14 cellular contexts compared by ENCODE assay signal in genomic region chr4:22474636-22475310, GRCh38. TPM values are rescaled to one million over a fixed set of nuclear protein-coding genes. Genes with fewer than 3 reads are reported as not detected.
A peak's percentile ranks its signal among the peaks of the same experiment; 100 is the strongest.
DNase-seq lines count a peak whose midpoint lies in the region; ATAC-seq and TF ChIP-seq lines count a peak whose summit lies in the region.
"Had no signal": no experiment of that assay in that cellular context is flagged by ENCODE, and none has a peak within 500 bp of the region (broad histone marks: within the 10 kb centered on the region; RNA-seq: fewer than 3 reads in every experiment).

No MANE protein-coding gene starts in this region.

- intact Hi-C loops in transverse colon (cut with DNase I; ENCODE audit: low total_unique reads) = no loop called here

- 0 out of 2 replicates have a peak, but pooled peaks cover 4% of the 10 kb centered on the region for H4K20me1 ChIP-seq in GM23338 (replicated peaks; ENCODE audit: insufficient read depth)

- 57 to 65% methylated on average over 4 to 5 of the region's 5 CpGs for WGBS in transverse colon (ENCODE audit: low coverage in 1 of 2), 2 donors

- in situ Hi-C loops in transverse colon (cut with MboI; ENCODE audit: low pct_ligation_motif_present in 1 of 4, low pct_unique_long_range_greater_than_20kb in 1 of 4, low sequenced_read_pairs in 3 of 4) = no loop called here

- no peaks in the 10 kb centered on the region for H3K27me3 ChIP-seq in GM23338 (ENCODE audit: insufficient read depth)
- H3K27me3 ChIP-seq in transverse colon = no peaks in the 10 kb centered on the region
- H3K27me3 ChIP-seq: SJSA1 had no signal

- H3K4me3 ChIP-seq in GM23338 = no peak overlapping the region
- no peak overlapping the region for H3K4me3 ChIP-seq in transverse colon
- H3K4me3 ChIP-seq: coronary artery, SJSA1 had no signal

- TF ChIP-seq EP300 in transverse colon (IDR thresholded peaks at IDR 0.05; ENCODE audit: low read depth) = no peak

- no peaks in the 10 kb centered on the region; the same call in 1 of the 2 replicates for H3K9me2 ChIP-seq in GM23338 (ENCODE audit: insufficient read depth)

- no peak overlapping the region for H3K4me2 ChIP-seq in GM23338

- no peak for DNase-seq in GM23338 (ENCODE audit: low spot score)
- DNase-seq in RPMI7951 (ENCODE audit: low read depth) = peak; percentile 3
- peak; percentile 31 for DNase-seq in fibroblast of peridontal ligament (ENCODE audit: extremely low read depth)
- peak; percentile 62 for DNase-seq in renal cortical epithelial cell (ENCODE audit: low read depth)
- DNase-seq in NAMALWA (ENCODE audit: low spot score) = no peak
- no peak for DNase-seq in germinal center (ENCODE audit: low spot score)
- no peak for DNase-seq in transverse colon
- DNase-seq: activated B cell treated with CpG ODN at 0.5 μM for 24 hours; activated naive CD8-positive, alpha-beta T cell treated with anti-CD3 and anti-CD28 coated beads for 36 hours; CD4-positive, CD25-positive, alpha-beta regulatory T cell; kidney; NCI-H82 had no signal

- H3K9me3 Mint-ChIP-seq in GM23338 = peaks cover 2% of the 10 kb centered on the region; the same call in 1 of the 3 replicates
- H3K9me3 Mint-ChIP-seq: activated B cell treated with CpG ODN at 0.5 μM for 24 hours; activated naive CD8-positive, alpha-beta T cell treated with anti-CD3 and anti-CD28 coated beads for 36 hours had no signal

- TF ChIP-seq POLR2A in transverse colon (IDR thresholded peaks at IDR 0.05) = no peak

- H3K4me3 Mint-ChIP-seq in GM23338 = no peak overlapping the region
- H3K4me3 Mint-ChIP-seq: activated B cell treated with CpG ODN at 0.5 μM for 24 hours; activated naive CD8-positive, alpha-beta T cell treated with anti-CD3 and anti-CD28 coated beads for 36 hours; CD4-positive, CD25-positive, alpha-beta regulatory T cell had no signal

- H3K79me2 ChIP-seq in GM23338 (replicated peaks; ENCODE audit: insufficient read depth) = peaks cover 20% of the 10 kb centered on the region

- peak overlapping the region; percentile 68 for H3K27ac ChIP-seq in GM23338 (ENCODE audit: low read depth)
- H3K27ac ChIP-seq in transverse colon = no peak overlapping the region
- H3K27ac ChIP-seq: coronary artery, SJSA1 had no signal

- peak overlapping the region; percentile 87 for H3K27ac Mint-ChIP-seq in GM23338
- H3K27ac Mint-ChIP-seq: activated B cell treated with CpG ODN at 0.5 μM for 24 hours; activated naive CD8-positive, alpha-beta T cell treated with anti-CD3 and anti-CD28 coated beads for 36 hours; CD4-positive, CD25-positive, alpha-beta regulatory T cell had no signal

- no peaks in the 10 kb centered on the region for H3K27me3 Mint-ChIP-seq in GM23338 (ENCODE audit: insufficient read depth, low read depth, poor library complexity)
- H3K27me3 Mint-ChIP-seq: activated B cell treated with CpG ODN at 0.5 μM for 24 hours; activated naive CD8-positive, alpha-beta T cell treated with anti-CD3 and anti-CD28 coated beads for 36 hours had no signal

- peaks cover 4% of the 10 kb centered on the region; the same call in 1 of the 2 replicates for H3K36me3 ChIP-seq in GM23338 (ENCODE audit: insufficient read depth)
- H3K36me3 ChIP-seq in transverse colon = peaks cover 0 to 3% (median 0%) of the 10 kb centered on the region in 4 donors
- H3K36me3 ChIP-seq: SJSA1 had no signal

- no peak overlapping the region for H2AFZ ChIP-seq in GM23338

- H3K36me3 Mint-ChIP-seq in GM23338 (ENCODE audit: low read depth) = peaks cover 31% of the 10 kb centered on the region
- H3K36me3 Mint-ChIP-seq: CD4-positive, CD25-positive, alpha-beta regulatory T cell had no signal

- no peaks in the 10 kb centered on the region for H3F3A ChIP-seq in GM23338 (replicated peaks; ENCODE audit: low read depth)

- no peaks in the 10 kb centered on the region for H3K9me3 ChIP-seq in transverse colon
- H3K9me3 ChIP-seq: SJSA1 had no signal

- H3K4me1 Mint-ChIP-seq in GM23338 = peaks cover 26% of the 10 kb centered on the region
- H3K4me1 Mint-ChIP-seq: activated B cell treated with CpG ODN at 0.5 μM for 24 hours; CD4-positive, CD25-positive, alpha-beta regulatory T cell had no signal

- TF ChIP-seq CTCF in GM23338 (conservative IDR thresholded peaks at IDR 0.05; ENCODE audit: low read depth in 2 of 2) = no peak
- TF ChIP-seq CTCF in transverse colon (IDR thresholded peaks at IDR 0.05) = no peak

- H3K4me1 ChIP-seq in GM23338 (ENCODE audit: insufficient read depth) (peaks cover 16% of the 10 kb centered on the region), transverse colon (peaks cover 6 to 37% (median 17%) of the 10 kb centered on the region in 4 donors)
- H3K4me1 ChIP-seq: SJSA1 had no signal

- peak; percentile 73 for ATAC-seq in GM23338

TF ChIP-seq in GM23338, 12 proteins besides CTCF, POLR2A, EP300 and RAD21:
- no peak for TF ChIP-seq EZH2phosphoT487 (IDR thresholded peaks at IDR 0.05; ENCODE audit: unreplicated experiment)
- TF ChIP-seq ZNF114 (CRISPR knock-in tag; IDR thresholded peaks at IDR 0.05) = no peak
- TF ChIP-seq POLR2AphosphoS5 (IDR thresholded peaks at IDR 0.05; ENCODE audit: low read depth) = no peak
- TF ChIP-seq CREB1 (CRISPR knock-in tag; IDR thresholded peaks at IDR 0.05; ENCODE audit: low read depth) = no peak
- no peak for TF ChIP-seq STAT1 (IDR thresholded peaks at IDR 0.05; ENCODE audit: unreplicated experiment)
- TF ChIP-seq JUNB (IDR thresholded peaks at IDR 0.05; ENCODE audit: unreplicated experiment) = no peak
- no peak for TF ChIP-seq NANOG (IDR thresholded peaks at IDR 0.05; ENCODE audit: borderline replicate concordance)
- TF ChIP-seq, protein P1, sequence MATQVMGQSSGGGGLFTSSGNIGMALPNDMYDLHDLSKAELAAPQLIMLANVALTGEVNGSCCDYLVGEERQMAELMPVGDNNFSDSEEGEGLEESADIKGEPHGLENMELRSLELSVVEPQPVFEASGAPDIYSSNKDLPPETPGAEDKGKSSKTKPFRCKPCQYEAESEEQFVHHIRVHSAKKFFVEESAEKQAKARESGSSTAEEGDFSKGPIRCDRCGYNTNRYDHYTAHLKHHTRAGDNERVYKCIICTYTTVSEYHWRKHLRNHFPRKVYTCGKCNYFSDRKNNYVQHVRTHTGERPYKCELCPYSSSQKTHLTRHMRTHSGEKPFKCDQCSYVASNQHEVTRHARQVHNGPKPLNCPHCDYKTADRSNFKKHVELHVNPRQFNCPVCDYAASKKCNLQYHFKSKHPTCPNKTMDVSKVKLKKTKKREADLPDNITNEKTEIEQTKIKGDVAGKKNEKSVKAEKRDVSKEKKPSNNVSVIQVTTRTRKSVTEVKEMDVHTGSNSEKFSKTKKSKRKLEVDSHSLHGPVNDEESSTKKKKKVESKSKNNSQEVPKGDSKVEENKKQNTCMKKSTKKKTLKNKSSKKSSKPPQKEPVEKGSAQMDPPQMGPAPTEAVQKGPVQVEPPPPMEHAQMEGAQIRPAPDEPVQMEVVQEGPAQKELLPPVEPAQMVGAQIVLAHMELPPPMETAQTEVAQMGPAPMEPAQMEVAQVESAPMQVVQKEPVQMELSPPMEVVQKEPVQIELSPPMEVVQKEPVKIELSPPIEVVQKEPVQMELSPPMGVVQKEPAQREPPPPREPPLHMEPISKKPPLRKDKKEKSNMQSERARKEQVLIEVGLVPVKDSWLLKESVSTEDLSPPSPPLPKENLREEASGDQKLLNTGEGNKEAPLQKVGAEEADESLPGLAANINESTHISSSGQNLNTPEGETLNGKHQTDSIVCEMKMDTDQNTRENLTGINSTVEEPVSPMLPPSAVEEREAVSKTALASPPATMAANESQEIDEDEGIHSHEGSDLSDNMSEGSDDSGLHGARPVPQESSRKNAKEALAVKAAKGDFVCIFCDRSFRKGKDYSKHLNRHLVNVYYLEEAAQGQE (IDR thresholded peaks at IDR 0.05; ENCODE audit: unreplicated experiment) = no peak

RNA-seq across cellular contexts. Expression of gene ADGRA3, which starts 41.1 kb away (rescaled TPM):
- 73.9 and 75.3 TPM in 2 replicates for total RNA-seq in GM23338 (2014; rRNA removed; shearing (Covaris generic))
- polyA plus RNA-seq in GM23338 (2016; fragmentation: Nextera tagmentation; extraction: Ambion mirVana) = 14.1 and 16.2 TPM in 2 replicates
- 12.4 and 12.9 TPM in 2 replicates for total RNA-seq in RPMI7951 (2014; rRNA removed; shearing (Covaris generic))
- total RNA-seq in renal cortical epithelial cell (19.6 and 71.9 TPM in 2 replicates), transverse colon (100 to 1,000 TPM in 1 of 4 donors, 10 to 100 TPM in 3; 76.7 to 126 (median 91.1) TPM)
- total RNA-seq: activated B cell treated with CpG ODN at 0.5 μM for 24 hours had no signal

Comparison
In these comparisons a context has a peak if more than half of its experiments do, and no peak if none do; other contexts are left out.
1. DNase-seq: peak in RPMI7951 (single experiment), fibroblast of peridontal ligament (single experiment) and renal cortical epithelial cell (single experiment); none in GM23338 (single experiment), NAMALWA (single experiment), germinal center (single experiment) and transverse colon (single experiment).